ENCODE assay signal across 20 cellular contexts in genomic region chr19:38276942-38277517, GRCh38. TPM values are rescaled to one million over a fixed set of nuclear protein-coding genes. Genes with fewer than 3 reads are reported as not detected.
A peak's percentile ranks its signal among the peaks of the same experiment; 100 is the strongest.
DNase-seq lines count a peak whose midpoint lies in the region; ATAC-seq and TF ChIP-seq lines count a peak whose summit lies in the region.
"Had no signal": no experiment of that assay in that cellular context is flagged by ENCODE, and none has a peak within 500 bp of the region (broad histone marks: within the 10 kb centered on the region; RNA-seq: fewer than 3 reads in every experiment).

No MANE protein-coding gene starts in this region.

- H3K27me3 Mint-ChIP-seq in HFFc6 (ENCODE audit: insufficient read depth) (no peaks in the 10 kb centered on the region), mesothelial cell of epicardium (ENCODE audit: low read depth) (no peaks in the 10 kb centered on the region)
- no peaks in the 10 kb centered on the region for H3K27me3 Mint-ChIP-seq in naive thymus-derived CD8-positive, alpha-beta T cell
- H3K27me3 Mint-ChIP-seq: activated naive CD4-positive, alpha-beta T cell treated with anti-CD3 and anti-CD28 coated beads, Interleukin-2, amount 10 ng/mL, durations not matched to agents 7 days and 5 days; stimulated activated naive CD8-positive, alpha-beta T cell treated with anti-CD3 and anti-CD28 coated beads, Interleukin-15, amount 100 ng/mL, for 72 hours had no signal

- peaks cover 22% of the 10 kb centered on the region for H3K4me1 Mint-ChIP-seq in HFFc6 (ENCODE audit: low read depth)
- H3K4me1 Mint-ChIP-seq in mesothelial cell of epicardium, result peaks cover 24% of the 10 kb centered on the region
- H3K4me1 Mint-ChIP-seq in naive thymus-derived CD8-positive, alpha-beta T cell, result peaks cover 5 to 18% (median 10%) of the 10 kb centered on the region in 4 donors

- TF ChIP-seq CTCF in HFFc6 (IDR thresholded peaks at IDR 0.05) (no peak), mesothelial cell of epicardium (IDR thresholded peaks at IDR 0.05; ENCODE audit: unreplicated experiment) (no peak), suprapubic skin (IDR thresholded peaks at IDR 0.05) (no peak)

- H3K4me3 Mint-ChIP-seq in HFFc6 (peak overlapping the region; percentile 51; the same call in 1 of the 2 replicates), mesothelial cell of epicardium (no peak overlapping the region)
- H3K4me3 Mint-ChIP-seq in naive thymus-derived CD8-positive, alpha-beta T cell, result no peak overlapping the region
- H3K4me3 Mint-ChIP-seq: activated naive CD4-positive, alpha-beta T cell treated with anti-CD3 and anti-CD28 coated beads, Interleukin-2, amount 10 ng/mL, durations not matched to agents 7 days and 5 days; nephron progenitor cell; stimulated activated naive CD8-positive, alpha-beta T cell treated with anti-CD3 and anti-CD28 coated beads, Interleukin-15, amount 100 ng/mL, for 72 hours had no signal

- H3K27ac ChIP-seq in cingulate gyrus (ENCODE audit: low read depth, low read length) (peak overlapping the region; percentile 55), suprapubic skin (peak overlapping the region; percentile 83)
- H3K27ac ChIP-seq: BLaER1 treated with 17β-estradiol and CSF1 and Interleukin-3, amounts not matched to agents 10 nM and 100 nM had no signal

- no peaks in the 10 kb centered on the region for H3K36me3 Mint-ChIP-seq in HFFc6 (ENCODE audit: low read depth)
- peaks cover 2% of the 10 kb centered on the region for H3K36me3 Mint-ChIP-seq in mesothelial cell of epicardium
- H3K36me3 Mint-ChIP-seq in naive thymus-derived CD8-positive, alpha-beta T cell, result peaks cover 0 to 19% (median 0%) of the 10 kb centered on the region in 3 donors
- H3K36me3 Mint-ChIP-seq: activated naive CD4-positive, alpha-beta T cell treated with anti-CD3 and anti-CD28 coated beads, Interleukin-2, amount 10 ng/mL, durations not matched to agents 7 days and 5 days had no signal

- no peaks in the 10 kb centered on the region for H3K9me3 ChIP-seq in suprapubic skin
- H3K9me3 ChIP-seq: BLaER1 treated with 17β-estradiol and CSF1 and Interleukin-3, amounts not matched to agents 10 nM and 100 nM had no signal

- H3K4me1 ChIP-seq in suprapubic skin, result peaks cover 64% of the 10 kb centered on the region

- DNase-seq in HFFc6 (no peak), mesothelial cell of epicardium (ENCODE audit: low spot score in 2 of 2, unreplicated experiment in 2 of 2) (no peak), suprapubic skin (ENCODE audit: low spot score in 2 of 2) (no peak), AG20443 (ENCODE audit: low spot score) (no peak), NCI-H1048 (lab: John Stamatoyannopoulos, UW) (no peak)
- DNase-seq in naive thymus-derived CD8-positive, alpha-beta T cell, result no peak
- DNase-seq: activated naive CD4-positive, alpha-beta T cell treated with anti-CD3 and anti-CD28 coated beads, Interleukin-2, amount 10 ng/mL, durations not matched to agents 7 days and 5 days; HCEC 1CT; KG1; left colon; NCI-H510A treated with DMSO at 0.1 percent for 48 hours; nephron progenitor cell; stimulated activated naive CD8-positive, alpha-beta T cell treated with anti-CD3 and anti-CD28 coated beads, Interleukin-15, amount 100 ng/mL, for 72 hours; T-helper 1 cell had no signal

- 84% methylated on average over 7 of the region's 7 CpGs for WGBS in suprapubic skin

- H3K36me3 ChIP-seq in suprapubic skin, result no peaks in the 10 kb centered on the region

- TF ChIP-seq EP300 in suprapubic skin (IDR thresholded peaks at IDR 0.05), result no peak

- no peak for ATAC-seq in naive thymus-derived CD8-positive, alpha-beta T cell
- ATAC-seq in HG03175 (IDR thresholded peaks at IDR 0.05; ENCODE audit: unreplicated experiment), result no peak
- ATAC-seq: activated CD4-positive, CD25-positive, alpha-beta regulatory T cell treated with anti-CD3 and anti-CD28 coated beads, Interleukin-2, amount 50 U/mL, for 24 hours; left colon; stimulated activated naive CD8-positive, alpha-beta T cell treated with anti-CD3 and anti-CD28 coated beads, Interleukin-15, amount 100 ng/mL, for 72 hours had no signal

- no peak for TF ChIP-seq POLR2A in suprapubic skin (IDR thresholded peaks at IDR 0.05)

- H3K9me3 Mint-ChIP-seq in HFFc6 (no peaks in the 10 kb centered on the region), mesothelial cell of epicardium (no peaks in the 10 kb centered on the region)
- no peaks in the 10 kb centered on the region for H3K9me3 Mint-ChIP-seq in naive thymus-derived CD8-positive, alpha-beta T cell
- H3K9me3 Mint-ChIP-seq: activated naive CD4-positive, alpha-beta T cell treated with anti-CD3 and anti-CD28 coated beads, Interleukin-2, amount 10 ng/mL, durations not matched to agents 7 days and 5 days; nephron progenitor cell; stimulated activated naive CD8-positive, alpha-beta T cell treated with anti-CD3 and anti-CD28 coated beads, Interleukin-15, amount 100 ng/mL, for 72 hours had no signal

- H3K27ac Mint-ChIP-seq in HFFc6 (peak overlapping the region; percentile 80), mesothelial cell of epicardium (peak overlapping the region; percentile 72)
- no peak overlapping the region for H3K27ac Mint-ChIP-seq in naive thymus-derived CD8-positive, alpha-beta T cell
- H3K27ac Mint-ChIP-seq: activated naive CD4-positive, alpha-beta T cell treated with anti-CD3 and anti-CD28 coated beads, Interleukin-2, amount 10 ng/mL, durations not matched to agents 7 days and 5 days; nephron progenitor cell; stimulated activated naive CD8-positive, alpha-beta T cell treated with anti-CD3 and anti-CD28 coated beads, Interleukin-15, amount 100 ng/mL, for 72 hours had no signal

- no peak overlapping the region for H3K4me3 ChIP-seq in suprapubic skin
- H3K4me3 ChIP-seq: BLaER1 treated with 17β-estradiol and CSF1 and Interleukin-3, amounts not matched to agents 10 nM and 100 nM had no signal

- no peaks in the 10 kb centered on the region for H3K27me3 ChIP-seq in suprapubic skin
- H3K27me3 ChIP-seq: BLaER1 treated with 17β-estradiol and CSF1 and Interleukin-3, amounts not matched to agents 10 nM and 100 nM had no signal

- POLR2A ChIA-PET in naive thymus-derived CD8-positive, alpha-beta T cell (lab: Charles Lee), result interaction anchor here (0.6 kb wide), 1 partner anchor 1306 kb away, joined by 3 read pairs; no protein-coding TSS in a partner anchor

RNA-seq across cellular contexts. Expression of gene SPINT2, which starts 12.7 kb away (rescaled TPM):
- total RNA-seq in HFFc6 (2021; fragmentation: NEBNext Ultra II Directional; extraction: Animal tissue kit (Norgen Biotek cat#: 25700)), result 1 to 10 TPM in 3 of 6 experiments, under 1 TPM in 3; 0.76 to 4.1 (median 0.98) TPM
- total RNA-seq in mesothelial cell of epicardium (277 to 312 TPM (median 299 TPM) in 3 replicates), suprapubic skin (100 to 1,000 TPM; 359 to 639 (median 494) TPM)
- 10 to 100 TPM; 49.6 to 50.5 TPM for total RNA-seq in naive thymus-derived CD8-positive, alpha-beta T cell
- 100 to 1,000 TPM; 139 to 162 (median 158) TPM for polyA plus RNA-seq in naive thymus-derived CD8-positive, alpha-beta T cell

RNA-seq across cellular contexts. Expression of gene PPP1R14A, which starts 20.9 kb away (rescaled TPM):
- total RNA-seq in HFFc6 (2021; fragmentation: NEBNext Ultra II Directional; extraction: Animal tissue kit (Norgen Biotek cat#: 25700)), result under 1 TPM in 2 of 6 experiments, not detected in 4; 0.35 to 0.81 TPM
- 13.6 to 14.8 TPM (median 13.8 TPM) in 3 replicates for total RNA-seq in mesothelial cell of epicardium
- 10 to 100 TPM in 1 of 4 donors, 1 to 10 TPM in 3; 2.3 to 13.3 (median 7.7) TPM for total RNA-seq in suprapubic skin
- total RNA-seq in naive thymus-derived CD8-positive, alpha-beta T cell, result 1 to 10 TPM in 1 of 2 experiments, under 1 TPM in 1; 0.94 to 1.2 TPM
- polyA plus RNA-seq in naive thymus-derived CD8-positive, alpha-beta T cell, result not detected
- total RNA-seq: Daoy, OCI-LY7 had no signal

RNA-seq across cellular contexts. Expression of gene C19orf33, which starts 27.0 kb away (rescaled TPM):
- not detected for total RNA-seq in HFFc6 (2021; fragmentation: NEBNext Ultra II Directional; extraction: Animal tissue kit (Norgen Biotek cat#: 25700))
- 4.2 to 5.9 TPM (median 4.6 TPM) in 3 replicates for total RNA-seq in mesothelial cell of epicardium
- 100 to 1,000 TPM; 182 to 452 (median 349) TPM for total RNA-seq in suprapubic skin
- total RNA-seq in naive thymus-derived CD8-positive, alpha-beta T cell, result 1 to 10 TPM in 1 of 2 experiments, not detected in 1; 1.2 TPM
- polyA plus RNA-seq in naive thymus-derived CD8-positive, alpha-beta T cell, result 1 to 10 TPM in 1 of 3 donors, not detected in 2; 1.1 TPM
- total RNA-seq: OCI-LY7 had no signal

RNA-seq across cellular contexts. Expression of gene YIF1B, which starts 38.7 kb away (rescaled TPM):
- 10 to 100 TPM; 80.8 to 98.5 (median 86.6) TPM for total RNA-seq in HFFc6 (2021; fragmentation: NEBNext Ultra II Directional; extraction: Animal tissue kit (Norgen Biotek cat#: 25700))
- total RNA-seq in mesothelial cell of epicardium (29.9 to 34.1 TPM (median 31.5 TPM) in 3 replicates), suprapubic skin (10 to 100 TPM; 14.2 to 36.4 (median 26.1) TPM)
- 10 to 100 TPM; 33.7 to 36.4 TPM for total RNA-seq in naive thymus-derived CD8-positive, alpha-beta T cell
- polyA plus RNA-seq in naive thymus-derived CD8-positive, alpha-beta T cell, result 10 to 100 TPM; 40.7 to 47.8 (median 44.9) TPM

RNA-seq across cellular contexts. Expression of gene KCNK6, which starts 42.6 kb away (rescaled TPM):
- 1 to 10 TPM; 2.6 to 9.2 (median 2.9) TPM for total RNA-seq in HFFc6 (2021; fragmentation: NEBNext Ultra II Directional; extraction: Animal tissue kit (Norgen Biotek cat#: 25700))
- 2.8 to 2.9 TPM (median 2.9 TPM) in 3 replicates for total RNA-seq in mesothelial cell of epicardium
- total RNA-seq in suprapubic skin, result 10 to 100 TPM; 18.6 to 27.4 (median 22.8) TPM
- total RNA-seq in naive thymus-derived CD8-positive, alpha-beta T cell, result 1 to 10 TPM; 6.6 to 6.8 TPM
- 1 to 10 TPM; 1.1 to 3.1 (median 1.2) TPM for polyA plus RNA-seq in naive thymus-derived CD8-positive, alpha-beta T cell

Comparison
In these comparisons a context has a peak if more than half of its experiments do, and no peak if none do; other contexts are left out.
1. H3K27ac Mint-ChIP-seq: peak in HFFc6 (single experiment) and mesothelial cell of epicardium (single experiment); none in naive thymus-derived CD8-positive, alpha-beta T cell (0 of 10).
2. RNA of gene SPINT2, which starts 12.7 kb away (total RNA-seq): 359 to 639 TPM in suprapubic skin, 277 to 312 TPM in mesothelial cell of epicardium and 49.6 to 50.5 TPM in naive thymus-derived CD8-positive, alpha-beta T cell; 0.76 to 4.1 TPM in HFFc6; every median in the first group is over 4 times any median in the second.
3. RNA of gene C19orf33, which starts 27.0 kb away (total RNA-seq): 182 to 452 TPM in suprapubic skin; 4.2 to 5.9 TPM in mesothelial cell of epicardium, 1.2 TPM in naive thymus-derived CD8-positive, alpha-beta T cell and not detected in HFFc6; every median in the first group is over 10 times any median in the second.